31 cellular contexts compared by ENCODE assay signal in the genomic region with DNA sequence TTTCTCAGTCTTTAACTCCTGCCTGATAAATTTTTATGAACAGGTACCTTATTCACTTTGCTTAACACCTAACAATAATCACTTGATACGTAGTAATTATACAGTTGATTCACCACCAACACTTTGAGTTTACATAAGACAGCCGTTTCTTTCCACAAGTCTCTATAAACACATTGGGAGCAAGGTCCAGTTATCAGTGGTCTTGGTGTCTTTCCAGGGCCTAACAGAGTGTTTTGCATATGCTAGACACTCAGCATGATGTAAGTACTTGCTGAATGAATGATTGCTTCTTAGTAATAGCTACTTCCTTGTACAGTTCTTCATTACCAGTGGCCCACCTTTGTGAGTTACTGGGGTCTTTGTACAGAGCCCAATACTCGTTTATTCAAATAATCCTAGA. TPM values are rescaled to one million over a fixed set of nuclear protein-coding genes. Genes with fewer than 3 reads are reported as not detected.
DNase-seq lines count a peak whose midpoint lies in the region; ATAC-seq, FAIRE-seq and TF ChIP-seq lines count a peak whose summit lies in the region.
"Had no signal": no experiment of that assay in that cellular context is flagged by ENCODE, and none has a peak within 500 bp of the region (broad histone marks: within the 10 kb centered on the region; RNA-seq: fewer than 3 reads in every experiment).

No MANE protein-coding gene starts in this region.

- H3K9ac ChIP-seq in mucosa of stomach (ENCODE audit: low read length) = peak overlapping the region; percentile 56
- H3K9ac ChIP-seq: BLaER1 had no signal

- intact Hi-C loops in right cardiac atrium (cut with DNase I) = no loop called here
- intact Hi-C loops in prostate gland (cut with DNase I) = loop anchor here (10.0 kb wide), 1 partner anchor 195 kb away; a partner anchor contains a TSS

- ATAC-seq in right cardiac atrium = peak; percentile 25 to 37
- ATAC-seq: effector memory CD8-positive, alpha-beta T cell; Panc1; stimulated activated naive CD8-positive, alpha-beta T cell treated with anti-CD3 and anti-CD28 coated beads, Interleukin-15, amount 100 ng/mL, for 72 hours had no signal

- H3K4me1 ChIP-seq in right cardiac atrium (ENCODE audit: control insufficient read depth, insufficient read depth, low read length) = peaks cover 13% of the 10 kb centered on the region
- peaks cover 63% of the 10 kb centered on the region for H3K4me1 ChIP-seq in mucosa of stomach (ENCODE audit: control insufficient read depth, insufficient read depth, low read length)
- H3K4me1 ChIP-seq in prostate gland (replicated peaks) = peaks cover 3% of the 10 kb centered on the region
- H3K4me1 ChIP-seq: HAP-1, thyroid gland had no signal

- H3K4me3 ChIP-seq in right cardiac atrium (ENCODE audit: low read length) = no peak overlapping the region
- no peak overlapping the region for H3K4me3 ChIP-seq in mucosa of stomach (ENCODE audit: low read length)
- no peak overlapping the region for H3K4me3 ChIP-seq in prostate gland
- H3K4me3 ChIP-seq: BLaER1, HAP-1, heart right ventricle, thyroid gland had no signal

- no peak for TF ChIP-seq POLR2A in prostate gland (IDR thresholded peaks at IDR 0.05)

- no peaks in the 10 kb centered on the region for H3K27me3 ChIP-seq in right cardiac atrium (ENCODE audit: control insufficient read depth, insufficient read depth)
- H3K27me3 ChIP-seq in mucosa of stomach (ENCODE audit: control insufficient read depth, insufficient read depth, low read length) = no peaks in the 10 kb centered on the region
- no peaks in the 10 kb centered on the region for H3K27me3 ChIP-seq in prostate gland (replicated peaks; ENCODE audit: insufficient read depth)
- H3K27me3 ChIP-seq: BLaER1, heart right ventricle, thyroid gland had no signal

- WGBS in right cardiac atrium = 55% methylated on average over 3 of the region's 3 CpGs
- WGBS in prostate gland = 70% methylated on average over 3 of the region's 3 CpGs

- no peak for TF ChIP-seq CTCF in 22Rv1 (IDR thresholded peaks at IDR 0.05)
- TF ChIP-seq CTCF in prostate gland (IDR thresholded peaks at IDR 0.05) = no peak

- no peak for FAIRE-seq in RCC 7860 (lab: Jason Lieb, UNC)
- FAIRE-seq: GM12892 had no signal

- DNase-seq in LoVo (ENCODE audit: low spot score) = peak; percentile 59
- no peak for DNase-seq in right cardiac atrium
- DNase-seq in prostate gland (ENCODE audit: low spot score) = no peak
- no peak for DNase-seq in nucleus accumbens (lab: John Stamatoyannopoulos, UW)
- DNase-seq in RCC 7860 (ENCODE audit: low spot score) = no peak
- DNase-seq: activated CD4-positive, alpha-beta T cell treated with anti-CD3 and anti-CD28 coated beads, Interleukin-2, amount 50 U/mL, for 48 hours; activated CD4-positive, CD25-positive, alpha-beta regulatory T cell treated with anti-CD3 and anti-CD28 coated beads, Interleukin-2, amount 50 U/mL, for 72 hours; activated gamma-delta T cell treated with Interleukin-2 at 50 U/mL for 16 hours; activated T-cell treated with anti-CD3 and anti-CD28 coated beads, Interleukin-2, amount 50 U/mL, for 48 hours; central memory CD4-positive, alpha-beta T cell; DMS153; effector memory CD8-positive, alpha-beta T cell; foreskin fibroblast; heart right ventricle; Karpas-422; NCI-H1417; NCI-H2081; NCI-H524 treated with DMSO at 0.1 percent for 48 hours; stimulated activated naive CD8-positive, alpha-beta T cell treated with anti-CD3 and anti-CD28 coated beads, Interleukin-15, amount 100 ng/mL, for 72 hours had no signal

- H3K9me3 ChIP-seq in right cardiac atrium (ENCODE audit: control insufficient read depth, low read length) = no peaks in the 10 kb centered on the region
- no peaks in the 10 kb centered on the region for H3K9me3 ChIP-seq in mucosa of stomach (ENCODE audit: control insufficient read depth, low read length)
- no peaks in the 10 kb centered on the region for H3K9me3 ChIP-seq in prostate gland
- H3K9me3 ChIP-seq: BLaER1, HAP-1, heart right ventricle, thyroid gland had no signal

- H3K27ac ChIP-seq in 22Rv1 = peak overlapping the region; percentile 70
- H3K27ac ChIP-seq in right cardiac atrium (ENCODE audit: low read length) = no peak overlapping the region
- peak overlapping the region in 1 of 2 donors; percentile 96 for H3K27ac ChIP-seq in prostate gland
- H3K27ac ChIP-seq: BLaER1, thyroid gland had no signal

- no peaks in the 10 kb centered on the region for H3K36me3 ChIP-seq in mucosa of stomach (ENCODE audit: control insufficient read depth, insufficient read depth, low read length)
- H3K36me3 ChIP-seq in prostate gland = no peaks in the 10 kb centered on the region

RNA-seq across cellular contexts. Expression of a gene that starts 6.4 kb away (rescaled TPM):
- total RNA-seq in right cardiac atrium (10 to 100 TPM; 34.9 to 46.1 (median 39.7) TPM), prostate gland (10 to 100 TPM; 33.1 to 43.9 TPM)
- 24.7 TPM for polyA plus RNA-seq in right cardiac atrium

RNA-seq across cellular contexts. Expression of a gene that starts 59.8 kb away (rescaled TPM):
- total RNA-seq in right cardiac atrium = not detected
- polyA plus RNA-seq in right cardiac atrium = not detected
- total RNA-seq in prostate gland = not detected
- total RNA-seq: heart right ventricle, kidney epithelial cell, myocyte, pulmonary artery endothelial cell, skeletal muscle tissue, thyroid gland had no signal
- polyA plus RNA-seq: esophagus, heart right ventricle had no signal
